In the genomic region with DNA sequence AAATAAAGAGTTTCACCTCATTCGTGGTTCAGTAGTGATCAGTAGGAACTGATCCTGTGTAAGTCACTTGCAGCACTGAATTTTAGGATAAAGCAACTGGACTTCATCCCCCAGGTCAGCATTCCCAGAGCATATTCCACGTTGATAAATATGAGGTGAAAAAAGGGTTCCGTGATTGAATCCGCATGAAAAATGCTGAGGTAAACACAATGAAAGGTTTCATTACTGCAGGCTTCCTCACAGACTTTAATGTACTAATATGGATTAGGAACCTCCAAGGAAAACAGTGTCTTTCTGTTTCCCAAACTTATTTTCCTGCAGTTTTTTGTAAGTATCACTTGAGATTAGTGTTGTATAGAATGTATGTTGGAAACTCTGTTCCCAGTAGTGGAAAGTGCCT, we compare ENCODE assay signal across 22 cellular contexts.
A peak's percentile ranks its signal among the peaks of the same experiment; 100 is the strongest.
DNase-seq lines count a peak whose midpoint lies in the region; ATAC-seq and TF ChIP-seq lines count a peak whose summit lies in the region.
"Had no signal": no experiment of that assay in that cellular context is flagged by ENCODE, and none has a peak within 500 bp of the region (broad histone marks: within the 10 kb centered on the region; RNA-seq: fewer than 3 reads in every experiment).

No MANE protein-coding gene starts in this region.

- no peak overlapping the region for H3K4me2 ChIP-seq in IMR-90 (ENCODE audit: low read depth, low read length)

- no peaks in the 10 kb centered on the region for H3K27me3 Mint-ChIP-seq in activated CD4-positive, alpha-beta T cell treated with anti-CD3 and anti-CD28 coated beads, Interleukin-2, amount 10 ng/mL, durations not matched to agents 24 days and 14 days
- no peaks in the 10 kb centered on the region for H3K27me3 Mint-ChIP-seq in central memory CD8-positive, alpha-beta T cell
- no peaks in the 10 kb centered on the region for H3K27me3 Mint-ChIP-seq in stimulated activated memory B cell treated with anti-CD40 and anti-IgM and Interleukin-4, amounts not matched to agents 10 μg/mL and 1 μg/mL and 100 μg/mL, for 72 hours
- H3K27me3 Mint-ChIP-seq: CD4-positive, alpha-beta T cell had no signal

- no peak overlapping the region for H3K4ac ChIP-seq in IMR-90 (ENCODE audit: low read depth, low read length)

- no peak for TF ChIP-seq CTCF in IMR-90 (conservative IDR thresholded peaks at IDR 0.05; ENCODE audit: low read depth, low read length)

- H2AK5ac ChIP-seq in IMR-90 (ENCODE audit: low read depth, low read length), result no peak overlapping the region

- H3K27ac Mint-ChIP-seq in activated CD4-positive, alpha-beta T cell treated with anti-CD3 and anti-CD28 coated beads, Interleukin-2, amount 10 ng/mL, durations not matched to agents 24 days and 14 days, result peak overlapping the region; percentile 39
- peak overlapping the region; percentile 81 for H3K27ac Mint-ChIP-seq in central memory CD8-positive, alpha-beta T cell (ENCODE audit: low read depth)
- H3K27ac Mint-ChIP-seq in stimulated activated memory B cell treated with anti-CD40 and anti-IgM and Interleukin-4, amounts not matched to agents 10 μg/mL and 1 μg/mL and 100 μg/mL, for 72 hours, result peak overlapping the region; percentile 13
- H3K27ac Mint-ChIP-seq: CD4-positive, alpha-beta T cell; HFFc6 had no signal

- DNase-seq in activated CD4-positive, alpha-beta T cell treated with anti-CD3 and anti-CD28 coated beads, Interleukin-2, amount 10 ng/mL, durations not matched to agents 24 days and 14 days, result no peak
- no peak for DNase-seq in activated CD4-positive, alpha-beta T cell treated with anti-CD3 and anti-CD28 coated beads, Interleukin-2, amount 50 U/mL, for 4 hours
- DNase-seq in IMR-90 (no peak), ureter (ENCODE audit: low spot score) (no peak), NCI-H2227 (lab: John Stamatoyannopoulos, UW; ENCODE audit: unreplicated experiment) (no peak)
- no peak for DNase-seq in central memory CD8-positive, alpha-beta T cell (ENCODE audit: low spot score in 2 of 2)
- DNase-seq: AML-193; CD4-positive, alpha-beta T cell; DMS53; GOT3; HFFc6; KG1; MG63; NCI-H2029; NCI-H446 treated with DMSO at 0.1 percent for 48 hours; NCI-H526; NCI-H82; NK-92 treated with Interleukin-12 subunit alpha and Interleukin-12 subunit beta, amount 100 ng/mL, for 24 hours; PC-3 had no signal

- POLR2A ChIA-PET in IMR-90 (lab: Charles Lee; ENCODE audit: unreplicated experiment), result no interaction called here

- H3K9me1 ChIP-seq in IMR-90 (ENCODE audit: insufficient read depth, low read length), result no peaks in the 10 kb centered on the region

- no peak overlapping the region for H3K18ac ChIP-seq in IMR-90 (ENCODE audit: low read depth, low read length)

- no peak overlapping the region for H2BK20ac ChIP-seq in IMR-90 (ENCODE audit: low read depth, low read length)

- no peak overlapping the region for H3K9ac ChIP-seq in IMR-90 (ENCODE audit: low read depth, low read length)
- H3K9ac ChIP-seq: BLaER1 treated with 17β-estradiol and CSF1 and Interleukin-3, amounts not matched to agents 10 nM and 100 nM had no signal

- no peaks in the 10 kb centered on the region for H3K79me1 ChIP-seq in IMR-90 (ENCODE audit: low read depth in 1 of 2, low read length in 2 of 2)

- no peak overlapping the region for H2BK15ac ChIP-seq in IMR-90 (ENCODE audit: low read depth, low read length)

- no peak overlapping the region for H3K56ac ChIP-seq in IMR-90 (ENCODE audit: extremely low read depth, insufficient read depth, low read length)

- no peak for ATAC-seq in IMR-90 (ENCODE audit: low read depth)
- no peak for ATAC-seq in central memory CD8-positive, alpha-beta T cell (replicated peaks; ENCODE audit: extremely low read depth, poor library complexity, severe bottlenecking)
- ATAC-seq in stimulated activated memory B cell treated with anti-CD40 and anti-IgM and Interleukin-4, amounts not matched to agents 10 μg/mL and 1 μg/mL and 100 μg/mL, for 72 hours, result no peak
- ATAC-seq: PC-3 had no signal

- H3K9me3 ChIP-seq in IMR-90 (ENCODE audit: control insufficient read depth, insufficient read depth, low read length), result peaks cover 5% of the 10 kb centered on the region
- H3K9me3 ChIP-seq: HAP-1, MG63 had no signal

- H2BK5ac ChIP-seq in IMR-90 (ENCODE audit: low read depth, low read length, poor library complexity, severe bottlenecking), result no peak overlapping the region

- H3K36me3 Mint-ChIP-seq in activated CD4-positive, alpha-beta T cell treated with anti-CD3 and anti-CD28 coated beads, Interleukin-2, amount 10 ng/mL, durations not matched to agents 24 days and 14 days (ENCODE audit: low read depth), result peaks cover 87% of the 10 kb centered on the region
- H3K36me3 Mint-ChIP-seq in central memory CD8-positive, alpha-beta T cell (ENCODE audit: insufficient read depth), result peaks cover 11% of the 10 kb centered on the region
- H3K36me3 Mint-ChIP-seq in stimulated activated memory B cell treated with anti-CD40 and anti-IgM and Interleukin-4, amounts not matched to agents 10 μg/mL and 1 μg/mL and 100 μg/mL, for 72 hours, result peaks cover 79% of the 10 kb centered on the region

- H3K4me1 ChIP-seq in IMR-90 (ENCODE audit: control insufficient read depth, insufficient read depth, low read length), result no peaks in the 10 kb centered on the region
- H3K4me1 ChIP-seq: HAP-1 had no signal

- TF ChIP-seq POLR2A in IMR-90 (IDR thresholded peaks at IDR 0.05; ENCODE audit: low read depth, low read length), result no peak

- H3K27ac ChIP-seq in IMR-90 (ENCODE audit: insufficient read depth, low read length), result no peak overlapping the region
- H3K27ac ChIP-seq: BLaER1 treated with 17β-estradiol and CSF1 and Interleukin-3, amounts not matched to agents 10 nM and 100 nM had no signal

- no peak overlapping the region for H2AFZ ChIP-seq in IMR-90 (replicated peaks; ENCODE audit: low read length, poor library complexity)

- no peak overlapping the region for H4K91ac ChIP-seq in IMR-90 (ENCODE audit: insufficient read depth, low read depth, low read length)

- no peak overlapping the region for H3K4me3 ChIP-seq in IMR-90 (ENCODE audit: insufficient read depth, low read depth, low read length)
- H3K4me3 ChIP-seq: BLaER1 treated with 17β-estradiol and CSF1 and Interleukin-3, amounts not matched to agents 10 nM and 100 nM; HAP-1; MG63 had no signal

- BruUV-seq in IMR-90 (replicated peaks; lab: Mats Ljungman, UMichigan), result no TSS peak

- no peaks in the 10 kb centered on the region for H3K36me3 ChIP-seq in IMR-90 (ENCODE audit: control insufficient read depth, insufficient read depth, low read length)
- H3K36me3 ChIP-seq: HAP-1, MG63 had no signal

- no peak overlapping the region for H4K5ac ChIP-seq in IMR-90 (ENCODE audit: low read depth, low read length)

- no CpG with 5 or more reads among the region's 4 CpGs for WGBS in IMR-90 (ENCODE audit: extremely low coverage in 2 of 2, insufficient read length in 1 of 2), 2 experiments

- in situ Hi-C loops in IMR-90 (cut with MboI; ENCODE audit: low sequenced_read_pairs), result no loop called here

- no peaks in the 10 kb centered on the region for H4K20me1 ChIP-seq in IMR-90 (ENCODE audit: insufficient read depth, low read length)
- H4K20me1 ChIP-seq: BLaER1 treated with 17β-estradiol and CSF1 and Interleukin-3, amounts not matched to agents 10 nM and 100 nM had no signal

- no peak overlapping the region for H3K14ac ChIP-seq in IMR-90 (replicated peaks; ENCODE audit: low read depth, low read length)

- no peak overlapping the region for H4K8ac ChIP-seq in IMR-90 (ENCODE audit: low read depth in 2 of 2, low read length in 2 of 2)

- no peak overlapping the region for H3K4me3 Mint-ChIP-seq in activated CD4-positive, alpha-beta T cell treated with anti-CD3 and anti-CD28 coated beads, Interleukin-2, amount 10 ng/mL, durations not matched to agents 24 days and 14 days
- H3K4me3 Mint-ChIP-seq in central memory CD8-positive, alpha-beta T cell, result no peak overlapping the region
- H3K4me3 Mint-ChIP-seq in stimulated activated memory B cell treated with anti-CD40 and anti-IgM and Interleukin-4, amounts not matched to agents 10 μg/mL and 1 μg/mL and 100 μg/mL, for 72 hours, result no peak overlapping the region
- H3K4me3 Mint-ChIP-seq: CD4-positive, alpha-beta T cell; HFFc6 had no signal

- TF ChIP-seq RAD21 in IMR-90 (IDR thresholded peaks at IDR 0.05; ENCODE audit: low read length), result no peak

- CTCF ChIA-PET in IMR-90 (lab: Yijun Ruan, JAX), result no interaction called here

- no peaks in the 10 kb centered on the region for H3K27me3 ChIP-seq in IMR-90 (ENCODE audit: control insufficient read depth, insufficient read depth, low read length)
- H3K27me3 ChIP-seq: BLaER1 treated with 17β-estradiol and CSF1 and Interleukin-3, amounts not matched to agents 10 nM and 100 nM; MG63 had no signal

- no peak overlapping the region for H3K23ac ChIP-seq in IMR-90 (ENCODE audit: low read depth, low read length)

- peaks cover 44% of the 10 kb centered on the region for H3K4me1 Mint-ChIP-seq in activated CD4-positive, alpha-beta T cell treated with anti-CD3 and anti-CD28 coated beads, Interleukin-2, amount 10 ng/mL, durations not matched to agents 24 days and 14 days
- H3K4me1 Mint-ChIP-seq in central memory CD8-positive, alpha-beta T cell, result peaks cover 19% of the 10 kb centered on the region
- H3K4me1 Mint-ChIP-seq in stimulated activated memory B cell treated with anti-CD40 and anti-IgM and Interleukin-4, amounts not matched to agents 10 μg/mL and 1 μg/mL and 100 μg/mL, for 72 hours, result no peaks in the 10 kb centered on the region

- no peak overlapping the region for H2BK120ac ChIP-seq in IMR-90 (ENCODE audit: low read depth, low read length)

- peaks cover 8% of the 10 kb centered on the region for H3K9me3 Mint-ChIP-seq in activated CD4-positive, alpha-beta T cell treated with anti-CD3 and anti-CD28 coated beads, Interleukin-2, amount 10 ng/mL, durations not matched to agents 24 days and 14 days
- H3K9me3 Mint-ChIP-seq in central memory CD8-positive, alpha-beta T cell, result no peaks in the 10 kb centered on the region
- H3K9me3 Mint-ChIP-seq in stimulated activated memory B cell treated with anti-CD40 and anti-IgM and Interleukin-4, amounts not matched to agents 10 μg/mL and 1 μg/mL and 100 μg/mL, for 72 hours, result no peaks in the 10 kb centered on the region
- H3K9me3 Mint-ChIP-seq: CD4-positive, alpha-beta T cell; HFFc6 had no signal

- no peak overlapping the region for H2AK9ac ChIP-seq in IMR-90 (replicated peaks; ENCODE audit: low read depth, low read length, poor library complexity)

- intact Hi-C loops in activated CD4-positive, alpha-beta T cell treated with anti-CD3 and anti-CD28 coated beads, Interleukin-2, amount 10 ng/mL, durations not matched to agents 24 days and 14 days (cut with micrococcal nuclease), result no loop called here
- intact Hi-C loops in IMR-90 (cut with micrococcal nuclease), result no loop called here

- dilution Hi-C loops in IMR-90 (cut with HindIII; ENCODE audit: low sequenced_read_pairs, unreplicated experiment), result no loop called here

TF ChIP-seq in IMR-90, 13 proteins besides CTCF, POLR2A, EP300 and RAD21:
- TF ChIP-seq SMC3 (IDR thresholded peaks at IDR 0.05; ENCODE audit: low read depth, low read length) (no peak), MAZ (IDR thresholded peaks at IDR 0.05; ENCODE audit: borderline replicate concordance, low read depth, low read length) (no peak), MAFK (IDR thresholded peaks at IDR 0.05; ENCODE audit: low read depth, low read length) (peak; percentile 76)

Comparison
In these comparisons a context has a peak if more than half of its experiments do, and no peak if none do; other contexts are left out.
1. H3K27ac Mint-ChIP-seq: peak in every context shown above with its lines; median percentile 81 in central memory CD8-positive, alpha-beta T cell; 39 in activated CD4-positive, alpha-beta T cell treated with anti-CD3 and anti-CD28 coated beads, Interleukin-2, amount 10 ng/mL, durations not matched to agents 24 days and 14 days; 13 in stimulated activated memory B cell treated with anti-CD40 and anti-IgM and Interleukin-4, amounts not matched to agents 10 μg/mL and 1 μg/mL and 100 μg/mL, for 72 hours.